In genomic region chr4:76709454-76709853, GRCh38 we compare ENCODE assay signal across 17 cellular contexts.
A peak's percentile ranks its signal among the peaks of the same experiment; 100 is the strongest.
DNase-seq lines count a peak whose midpoint lies in the region; ATAC-seq and TF ChIP-seq lines count a peak whose summit lies in the region.
"Had no signal": no experiment of that assay in that cellular context is flagged by ENCODE, and none has a peak within 500 bp of the region (broad histone marks: within the 10 kb centered on the region; RNA-seq: fewer than 3 reads in every experiment).

No MANE protein-coding gene starts in this region.

- no peak overlapping the region for H3K4me3 ChIP-seq in heart left ventricle
- no peak overlapping the region for H3K4me3 ChIP-seq in aorta (ENCODE audit: low read length in 2 of 2)
- H3K4me3 ChIP-seq: gastrocnemius medialis, mucosa of descending colon, right lobe of liver had no signal

- H3K27me3 ChIP-seq in heart left ventricle (no peaks in the 10 kb centered on the region), aorta (ENCODE audit: control insufficient read depth in 1 of 2, insufficient read depth in 2 of 2, low read length in 1 of 2) (no peaks in the 10 kb centered on the region)
- H3K27me3 ChIP-seq: right lobe of liver had no signal

- WGBS in heart left ventricle, 4 donors: 56 to 66% (median 64%) methylated on average over 3 of the region's 3 CpGs
- WGBS in aorta, 2 donors: 19 to 27% methylated on average over 3 of the region's 3 CpGs

- no peaks in the 10 kb centered on the region for H3K9me3 ChIP-seq in heart left ventricle
- no peaks in the 10 kb centered on the region for H3K9me3 ChIP-seq in aorta (ENCODE audit: control insufficient read depth, low read length)
- H3K9me3 ChIP-seq: gastrocnemius medialis, mucosa of descending colon, right lobe of liver had no signal

- H3K27ac ChIP-seq in heart left ventricle: peak overlapping the region in 5 of 12 donors; percentile 25 to 47 (median 41)
- H3K27ac ChIP-seq in aorta (ENCODE audit: low read depth in 1 of 2, low read length in 2 of 2): peak overlapping the region; percentile 23 to 94
- H3K27ac ChIP-seq: gastrocnemius medialis, right lobe of liver had no signal

- H3K36me3 ChIP-seq in heart left ventricle (peaks cover 0 to 22% (median 0%) of the 10 kb centered on the region in 9 donors), aorta (ENCODE audit: control insufficient read depth in 1 of 2, insufficient read depth in 2 of 2, low read length in 1 of 2) (peaks cover 5% of the 10 kb centered on the region in 2 donors)
- H3K36me3 ChIP-seq: gastrocnemius medialis had no signal

- intact Hi-C loops in heart left ventricle (cut with DNase I): no loop called here
- intact Hi-C loops in Right ventricle myocardium inferior (cut with DNase I): loop anchor here (2.0 kb wide), 1 partner anchor 15 kb away; no protein-coding TSS in a partner anchor
- intact Hi-C loops in aorta (cut with DNase I): no loop called here

- TF ChIP-seq POLR2A in heart left ventricle (IDR thresholded peaks at IDR 0.05): no peak

- ATAC-seq in heart left ventricle: peak; percentile 48 to 75 (median 53)
- ATAC-seq in Right ventricle myocardium inferior: no peak
- peak; percentile 17 for ATAC-seq in omental fat pad (ENCODE audit: low FRiP score)
- ATAC-seq in aorta (ENCODE audit: low FRiP score): peak; percentile 4
- no peak for ATAC-seq in HG02798 (IDR thresholded peaks at IDR 0.05; ENCODE audit: poor library complexity, unreplicated experiment)
- ATAC-seq: activated T-cell treated with anti-CD3 and anti-CD28 coated beads, Interleukin-2, amount 50 U/mL, for 72 hours; gastrocnemius medialis; mucosa of descending colon; right lobe of liver had no signal

- H3K4me1 ChIP-seq in heart left ventricle (peaks cover 0 to 26% (median 10%) of the 10 kb centered on the region in 12 donors), aorta (ENCODE audit: control insufficient read depth in 1 of 2, insufficient read depth in 2 of 2, low read length in 2 of 2) (peaks cover 10 to 19% of the 10 kb centered on the region in 2 donors)
- H3K4me1 ChIP-seq: gastrocnemius medialis had no signal

- DNase-seq in heart left ventricle (no peak), Right ventricle myocardium inferior (ENCODE audit: missing footprints) (no peak), fibroblast of peridontal ligament (ENCODE audit: extremely low read depth) (peak; percentile 59), omental fat pad (ENCODE audit: low spot score) (no peak), aorta (no peak), pons (ENCODE audit: low spot score) (no peak)
- no peak for DNase-seq in activated CD4-positive, alpha-beta T cell treated with anti-CD3 and anti-CD28 coated beads, Interleukin-2, amount 50 U/mL, for 48 hours
- DNase-seq: activated CD4-positive, alpha-beta T cell treated with anti-CD3 and anti-CD28 coated beads, Interleukin-2, amount 50 U/mL, for 1 hour; activated T-cell treated with anti-CD3 and anti-CD28 coated beads, Interleukin-2, amount 50 U/mL, for 72 hours; gastrocnemius medialis; Kasumi-1; mucosa of descending colon; NCI-H1930; NCI-H526 treated with DMSO at 0.1 percent for 48 hours; right lobe of liver; stimulated activated naive CD4-positive, alpha-beta T cell had no signal

- TF ChIP-seq CTCF in heart left ventricle (IDR thresholded peaks at IDR 0.05) (no peak), omental fat pad (IDR thresholded peaks at IDR 0.05) (no peak)

Comparison
In these comparisons a context has a peak if more than half of its experiments do, and no peak if none do; other contexts are left out.
1. ATAC-seq: peak in heart left ventricle (4 of 4), omental fat pad (single experiment) and aorta (single experiment); none in Right ventricle myocardium inferior (single experiment) and HG02798 (single experiment).